Comparison of ENCODE assay signal across 1 cellular context in genomic region chr22:23123804-23124254, GRCh38.
TF ChIP-seq lines count a peak whose summit lies in the region.

No MANE protein-coding gene starts in this region.

TF ChIP-seq in K562, 482 proteins besides CTCF, POLR2A, EP300 and RAD21:
- TF ChIP-seq E2F1 (CRISPR knock-in tag; IDR thresholded peaks at IDR 0.05) (0 out of 2 replicates have a peak, but pooled peaks have one; percentile 10), ZSCAN29 (IDR thresholded peaks at IDR 0.05) (no peak), ZNF445 (CRISPR knock-in tag; IDR thresholded peaks at IDR 0.05; ENCODE audit: low read depth) (no peak), EWSR1 (IDR thresholded peaks at IDR 0.05; ENCODE audit: borderline replicate concordance, low read depth, partially characterized antibody) (no peak), BACH1 (tag; IDR thresholded peaks at IDR 0.05) (no peak), HMGXB4 (CRISPR knock-in tag; IDR thresholded peaks at IDR 0.05) (0 out of 2 replicates have a peak, but pooled peaks have one; percentile 22), UBTF (IDR thresholded peaks at IDR 0.05; ENCODE audit: borderline replicate concordance in 1 of 2, low read depth in 2 of 2, low read length in 2 of 2) (no peak), ZNF24 (IDR thresholded peaks at IDR 0.05) (no peak), HNRNPK (IDR thresholded peaks at IDR 0.05; ENCODE audit: low read depth, low read length, poor library complexity, severe bottlenecking) (no peak), NR2C2 (CRISPR knock-in tag; IDR thresholded peaks at IDR 0.05) (no peak), NR2C2 (tag; IDR thresholded peaks at IDR 0.05) (no peak), ARID3A (IDR thresholded peaks at IDR 0.05; ENCODE audit: borderline replicate concordance, low read depth, low read length) (no peak), ETS2 (tag; IDR thresholded peaks at IDR 0.05; ENCODE audit: borderline replicate concordance, poor library complexity, severe bottlenecking) (no peak), ATF7 (IDR thresholded peaks at IDR 0.05) (no peak), JUNB (CRISPR knock-in tag; conservative IDR thresholded peaks at IDR 0.05) (no peak), MYBL2 (IDR thresholded peaks at IDR 0.05; ENCODE audit: low read depth) (no peak), MYBL2 (CRISPR knock-in tag; IDR thresholded peaks at IDR 0.05; ENCODE audit: borderline replicate concordance) (no peak), HEY1 (CRISPR knock-in tag; IDR thresholded peaks at IDR 0.05; ENCODE audit: borderline replicate concordance) (no peak), FUS (optimal IDR thresholded peaks at IDR 0.05; ENCODE audit: low read depth, low read length) (no peak), MYC (IDR thresholded peaks at IDR 0.05; ENCODE audit: low read depth, low read length) (0 out of 2 replicates have a peak, but pooled peaks have one; percentile 10), MYC (CRISPR knock-in tag; IDR thresholded peaks at IDR 0.05; ENCODE audit: borderline replicate concordance, low read depth) (no peak), ZNF395 (CRISPR knock-in tag; IDR thresholded peaks at IDR 0.05) (no peak), NR3C1 (CRISPR knock-in tag; IDR thresholded peaks at IDR 0.05) (no peak), IRF2 (CRISPR knock-in tag; IDR thresholded peaks at IDR 0.05) (no peak), STAT6 (CRISPR knock-in tag; IDR thresholded peaks at IDR 0.05) (0 out of 2 replicates have a peak, but pooled peaks have one; percentile 87), ZNF143 (CRISPR knock-in tag; IDR thresholded peaks at IDR 0.05) (no peak), BMI1 (IDR thresholded peaks at IDR 0.05; ENCODE audit: low read length) (peak; percentile 50; the same call in 1 of the 2 replicates), ZBTB8A (IDR thresholded peaks at IDR 0.05; ENCODE audit: partially characterized antibody) (no peak), ELK3 (CRISPR knock-in tag; IDR thresholded peaks at IDR 0.05) (no peak), MECOM (CRISPR knock-in tag; IDR thresholded peaks at IDR 0.05) (no peak), NFATC3 (IDR thresholded peaks at IDR 0.05) (no peak)
